ENCODE assay signal across 8 cellular contexts in the genomic region with DNA sequence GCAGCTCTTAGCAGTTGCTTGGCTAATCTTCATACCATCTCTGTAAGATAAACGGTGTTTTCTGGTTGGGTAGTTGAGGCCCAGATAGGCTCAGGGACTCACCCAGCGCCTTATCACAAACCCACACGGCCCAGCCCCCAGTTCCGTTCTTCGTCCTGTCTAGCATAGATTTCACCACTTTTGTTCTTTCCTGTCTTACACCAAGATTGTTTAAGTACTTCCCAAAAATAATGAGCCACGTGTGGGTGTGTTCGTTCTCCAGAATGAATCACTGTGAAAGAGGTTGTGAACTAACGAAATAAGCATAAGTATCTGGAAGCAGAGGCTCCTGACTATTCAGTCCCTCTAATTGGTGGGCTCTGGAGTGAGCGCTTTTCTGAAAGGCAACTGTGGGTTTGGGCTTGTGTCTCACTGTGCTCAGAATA. TPM values are rescaled to one million over a fixed set of nuclear protein-coding genes. Genes with fewer than 3 reads are reported as not detected.
A peak's percentile ranks its signal among the peaks of the same experiment; 100 is the strongest.
DNase-seq lines count a peak whose midpoint lies in the region; ATAC-seq and TF ChIP-seq lines count a peak whose summit lies in the region.

No MANE protein-coding gene starts in this region.

- H3K9me3 ChIP-seq in KOPT-K1 (ENCODE audit: insufficient read depth, low read length, poor library complexity, severe bottlenecking) = no peaks in the 10 kb centered on the region

- no peaks in the 10 kb centered on the region for H3K27me3 ChIP-seq in rectal smooth muscle tissue (ENCODE audit: control insufficient read depth, insufficient read depth, low read length)

- H3K4me3 ChIP-seq in fibroblast of villous mesenchyme (ENCODE audit: low read depth, low read length) (no peak overlapping the region), rectal smooth muscle tissue (ENCODE audit: low read length) (no peak overlapping the region)

- H3K27ac ChIP-seq in KOPT-K1 (ENCODE audit: low read depth, low read length, poor library complexity, severe bottlenecking) (peak overlapping the region; percentile 84), rectal smooth muscle tissue (ENCODE audit: low read depth, low read length) (peak overlapping the region; percentile 21)

- H3K9ac ChIP-seq in rectal smooth muscle tissue (ENCODE audit: low read length) = no peak overlapping the region

- ATAC-seq in HG03354 (IDR thresholded peaks at IDR 0.05; ENCODE audit: poor library complexity, severe bottlenecking, unreplicated experiment) (no peak), HG02884 (IDR thresholded peaks at IDR 0.05; ENCODE audit: unreplicated experiment) (no peak)

- H3K36me3 ChIP-seq in KOPT-K1 (ENCODE audit: insufficient read depth, low read length) (peaks cover 32% of the 10 kb centered on the region), rectal smooth muscle tissue (ENCODE audit: control insufficient read depth, insufficient read depth, low read length) (peaks cover 20% of the 10 kb centered on the region)

- peaks cover 19% of the 10 kb centered on the region for H3K4me1 ChIP-seq in rectal smooth muscle tissue (ENCODE audit: control insufficient read depth, insufficient read depth, low read length)

- DNase-seq in activated T-cell treated with anti-CD3 and anti-CD28 coated beads for 48 hours (ENCODE audit: low read depth) = peak; percentile 66
- peak; percentile 97 for DNase-seq in fibroblast of villous mesenchyme (ENCODE audit: low read depth)
- DNase-seq in germinal center (ENCODE audit: low spot score) = no peak
- no peak for DNase-seq in NCI-H2029 (lab: John Stamatoyannopoulos, UW)

- no peak for TF ChIP-seq CTCF in fibroblast of villous mesenchyme (IDR thresholded peaks at IDR 0.05; ENCODE audit: insufficient read depth, low read depth, low read length)

RNA-seq across cellular contexts. Expression of gene ACVR1B, which starts 21.4 kb away (rescaled TPM):
- 6.4 and 6.5 TPM in 2 replicates for total RNA-seq in fibroblast of villous mesenchyme

RNA-seq across cellular contexts. Expression of gene TAMALIN, which starts 33.9 kb away (rescaled TPM):
- 2.2 and 7.7 TPM in 2 replicates for total RNA-seq in fibroblast of villous mesenchyme

Comparison
In these comparisons a context has a peak if more than half of its experiments do, and no peak if none do; other contexts are left out.
1. DNase-seq: peak in activated T-cell treated with anti-CD3 and anti-CD28 coated beads for 48 hours (single experiment) and fibroblast of villous mesenchyme (single experiment); none in germinal center (single experiment) and NCI-H2029 (single experiment).